Comparison of ENCODE assay signal across 15 cellular contexts in genomic region chr11:29627541-29627940, GRCh38.
A peak's percentile ranks its signal among the peaks of the same experiment; 100 is the strongest.
DNase-seq lines count a peak whose midpoint lies in the region; ATAC-seq and TF ChIP-seq lines count a peak whose summit lies in the region.
"Had no signal": no experiment of that assay in that cellular context is flagged by ENCODE, and none has a peak within 500 bp of the region (broad histone marks: within the 10 kb centered on the region; RNA-seq: fewer than 3 reads in every experiment).

No MANE protein-coding gene starts in this region.

- no peak overlapping the region for H2AK5ac ChIP-seq in mesendoderm (ENCODE audit: low read length)

- H3K79me1 ChIP-seq in mesendoderm (ENCODE audit: low read length): no peaks in the 10 kb centered on the region

- no peak overlapping the region for H2BK120ac ChIP-seq in mesendoderm (ENCODE audit: low read depth, low read length)

- H2BK15ac ChIP-seq in mesendoderm (replicated peaks; ENCODE audit: low read depth): no peak overlapping the region

- H3K36me3 ChIP-seq in mesendoderm (ENCODE audit: control insufficient read depth, insufficient read depth, low read length) (no peaks in the 10 kb centered on the region), transverse colon (no peaks in the 10 kb centered on the region)
- H3K36me3 ChIP-seq: BE2C, HAP-1 had no signal

- no peak overlapping the region for H4K5ac ChIP-seq in mesendoderm (ENCODE audit: low read length)

- no peak overlapping the region for H2BK5ac ChIP-seq in mesendoderm (ENCODE audit: low read length)

- H3K27ac ChIP-seq in mesendoderm (ENCODE audit: low read depth, low read length): no peak overlapping the region
- H3K27ac ChIP-seq in foreskin keratinocyte: no peak overlapping the region
- no peak overlapping the region for H3K27ac ChIP-seq in transverse colon

- no CpG with 5 or more reads among the region's 1 CpG for WGBS in mesendoderm (ENCODE audit: extremely low coverage, insufficient coverage, low lambda C conversion rate)
- WGBS in transverse colon (ENCODE audit: low coverage in 1 of 2), 2 donors: 39 to 58% methylated on average over 1 of the region's 1 CpG

- H4K8ac ChIP-seq in mesendoderm (ENCODE audit: low read depth, low read length): no peak overlapping the region

- no peaks in the 10 kb centered on the region for H3K79me2 ChIP-seq in mesendoderm (ENCODE audit: control insufficient read depth, insufficient read depth, low read length)

- ATAC-seq in foreskin keratinocyte (no peak), GM18511 (IDR thresholded peaks at IDR 0.05; ENCODE audit: unreplicated experiment) (no peak)

- no peak for TF ChIP-seq EP300 in transverse colon (IDR thresholded peaks at IDR 0.05; ENCODE audit: low read depth)

- no peak overlapping the region for H3K4me2 ChIP-seq in mesendoderm (ENCODE audit: low read length)

- H3K23ac ChIP-seq in mesendoderm (ENCODE audit: low read length): no peak overlapping the region

- in situ Hi-C loops in transverse colon (cut with MboI; ENCODE audit: low pct_ligation_motif_present in 1 of 4, low pct_unique_long_range_greater_than_20kb in 1 of 4, low sequenced_read_pairs in 3 of 4): no loop called here

- H3K18ac ChIP-seq in mesendoderm (ENCODE audit: low read length): no peak overlapping the region

- TF ChIP-seq CTCF in foreskin keratinocyte (conservative IDR thresholded peaks at IDR 0.05) (no peak), transverse colon (IDR thresholded peaks at IDR 0.05) (no peak)

- TF ChIP-seq POLR2A in transverse colon (IDR thresholded peaks at IDR 0.05): no peak

- DNase-seq in astrocyte of the hippocampus (ENCODE audit: low read depth, low spot score) (peak; percentile 13), mesendoderm (peak; percentile 19), skeletal muscle cell (ENCODE audit: low read depth) (peak; percentile 79), foreskin keratinocyte (no peak), transverse colon (no peak)
- DNase-seq in NK-92 treated with Interleukin-12 subunit alpha and Interleukin-12 subunit beta, amount 100 ng/mL, for 24 hours (lab: John Stamatoyannopoulos, UW): no peak
- DNase-seq: ACHN; BE2C; C1 segment of cervical spinal cord; CD4-positive, CD25-positive, alpha-beta regulatory T cell; CD8-positive, alpha-beta memory T cell; COR-L47; DMS 273 treated with DMSO at 0.1 percent for 48 hours had no signal

- no peaks in the 10 kb centered on the region for H3K9me3 ChIP-seq in transverse colon
- H3K9me3 ChIP-seq: BE2C, HAP-1 had no signal

- intact Hi-C loops in transverse colon (cut with DNase I; ENCODE audit: low total_unique reads): no loop called here

- H3K56ac ChIP-seq in mesendoderm (ENCODE audit: low read length): no peak overlapping the region

- H3K9ac ChIP-seq in mesendoderm (ENCODE audit: low read length): no peak overlapping the region

- H3K27me3 ChIP-seq in mesendoderm (ENCODE audit: insufficient read depth, low read length, poor library complexity) (no peaks in the 10 kb centered on the region), foreskin keratinocyte (no peaks in the 10 kb centered on the region), transverse colon (no peaks in the 10 kb centered on the region)
- H3K27me3 ChIP-seq: BE2C had no signal

- H3K4ac ChIP-seq in mesendoderm (ENCODE audit: low read depth, low read length): no peak overlapping the region

- H3K4me3 ChIP-seq in mesendoderm (ENCODE audit: low read length): no peak overlapping the region
- no peak overlapping the region for H3K4me3 ChIP-seq in skeletal muscle cell (ENCODE audit: low read depth, low read length)
- no peak overlapping the region for H3K4me3 ChIP-seq in transverse colon
- H3K4me3 ChIP-seq: HAP-1 had no signal

- H3K4me1 ChIP-seq in mesendoderm (ENCODE audit: control insufficient read depth, low read depth, low read length) (no peaks in the 10 kb centered on the region), foreskin keratinocyte (no peaks in the 10 kb centered on the region), transverse colon (no peaks in the 10 kb centered on the region)
- H3K4me1 ChIP-seq: BE2C, HAP-1 had no signal

Comparison
In these comparisons a context has a peak if more than half of its experiments do, and no peak if none do; other contexts are left out.
1. DNase-seq: peak in astrocyte of the hippocampus (single experiment), mesendoderm (single experiment) and skeletal muscle cell (single experiment); none in foreskin keratinocyte (0 of 2), transverse colon (single experiment) and NK-92 treated with Interleukin-12 subunit alpha and Interleukin-12 subunit beta, amount 100 ng/mL, for 24 hours (single experiment).